9 cellular contexts compared by ENCODE assay signal in genomic region chr3:50154476-50154839, GRCh38. TPM values are rescaled to one million over a fixed set of nuclear protein-coding genes. Genes with fewer than 3 reads are reported as not detected.
DNase-seq lines count a peak whose midpoint lies in the region; ATAC-seq and TF ChIP-seq lines count a peak whose summit lies in the region.
"Had no signal": no experiment of that assay in that cellular context is flagged by ENCODE, and none has a peak within 500 bp of the region (broad histone marks: within the 10 kb centered on the region; RNA-seq: fewer than 3 reads in every experiment).

No MANE protein-coding gene starts in this region.

- peaks cover 27 to 53% (median 49%) of the 10 kb centered on the region in 10 experiments for H3K4me1 ChIP-seq in BLaER1 treated with 17β-estradiol and CSF1 and Interleukin-3, amounts not matched to agents 10 nM and 100 nM
- H3K4me1 ChIP-seq in naive thymus-derived CD4-positive, alpha-beta T cell (ENCODE audit: control insufficient read depth in 2 of 2, insufficient read depth in 2 of 2, low read length in 2 of 2): peaks cover 6 to 9% of the 10 kb centered on the region in 2 donors

- peaks cover 0 to 4% (median 0%) of the 10 kb centered on the region in 11 experiments; a peak in 1 of 22 replicates for H3K36me3 ChIP-seq in BLaER1 treated with 17β-estradiol and CSF1 and Interleukin-3, amounts not matched to agents 10 nM and 100 nM
- no peaks in the 10 kb centered on the region for H3K36me3 ChIP-seq in naive thymus-derived CD4-positive, alpha-beta T cell (ENCODE audit: control insufficient read depth in 2 of 3, insufficient read depth in 3 of 3, low read length in 3 of 3)
- no peaks in the 10 kb centered on the region for H3K36me3 ChIP-seq in MG63

- no peaks in the 10 kb centered on the region for H3K27me3 Mint-ChIP-seq in chondrocyte (ENCODE audit: low read depth)
- peaks cover 16 to 52% (median 28%) of the 10 kb centered on the region in 5 donors for H3K27me3 Mint-ChIP-seq in naive thymus-derived CD4-positive, alpha-beta T cell

- ATAC-seq in GM19328 (IDR thresholded peaks at IDR 0.05; ENCODE audit: unreplicated experiment): peak; percentile 31
- peak; percentile 7 for ATAC-seq in naive thymus-derived CD4-positive, alpha-beta T cell

- no peaks in the 10 kb centered on the region for H3K9me3 ChIP-seq in BLaER1 treated with 17β-estradiol and CSF1 and Interleukin-3, amounts not matched to agents 10 nM and 100 nM (replicated peaks in 1 of 11)
- no peaks in the 10 kb centered on the region for H3K9me3 ChIP-seq in naive thymus-derived CD4-positive, alpha-beta T cell (ENCODE audit: control insufficient read depth in 2 of 3, low read length in 3 of 3)
- no peaks in the 10 kb centered on the region for H3K9me3 ChIP-seq in MG63

- H3K36me3 Mint-ChIP-seq in chondrocyte (ENCODE audit: low read depth): no peaks in the 10 kb centered on the region
- H3K36me3 Mint-ChIP-seq in naive thymus-derived CD4-positive, alpha-beta T cell: peaks cover 0 to 3% (median 0%) of the 10 kb centered on the region in 5 donors

- peak overlapping the region; percentile 45 to 87 (median 76) for H3K4me3 ChIP-seq in BLaER1 treated with 17β-estradiol and CSF1 and Interleukin-3, amounts not matched to agents 10 nM and 100 nM
- peak overlapping the region; percentile 27 for H3K4me3 ChIP-seq in naive thymus-derived CD4-positive, alpha-beta T cell (ENCODE audit: low read length)
- H3K4me3 ChIP-seq in MG63: no peak overlapping the region

- peak overlapping the region; percentile 59 for H3K4me3 Mint-ChIP-seq in chondrocyte (ENCODE audit: unreplicated experiment)
- peak overlapping the region; percentile 74 to 91 (median 87) for H3K4me3 Mint-ChIP-seq in naive thymus-derived CD4-positive, alpha-beta T cell

- H3K27ac ChIP-seq in BLaER1 treated with 17β-estradiol and CSF1 and Interleukin-3, amounts not matched to agents 10 nM and 100 nM: no peak overlapping the region
- no peak overlapping the region for H3K27ac ChIP-seq in naive thymus-derived CD4-positive, alpha-beta T cell (ENCODE audit: low read depth, low read length)

- intact Hi-C loops in naive thymus-derived CD4-positive, alpha-beta T cell (cut with micrococcal nuclease): no loop called here

- peaks cover 0 to 39% (median 18%) of the 10 kb centered on the region in 11 experiments; a peak in 13 of 22 replicates for H4K20me1 ChIP-seq in BLaER1 treated with 17β-estradiol and CSF1 and Interleukin-3, amounts not matched to agents 10 nM and 100 nM

- CTCF ChIA-PET in naive thymus-derived CD4-positive, alpha-beta T cell (lab: Charles Lee): interaction anchor here (0.5 kb wide), 1 partner anchor 25 kb away, joined by 3 read pairs; no protein-coding TSS in a partner anchor

- peak overlapping the region; percentile 90 to 99 (median 94) for H3K4me2 ChIP-seq in BLaER1 treated with 17β-estradiol and CSF1 and Interleukin-3, amounts not matched to agents 10 nM and 100 nM

- peaks cover 7 to 30% (median 15%) of the 10 kb centered on the region in 11 experiments; a peak in 20 of 22 replicates for H3K27me3 ChIP-seq in BLaER1 treated with 17β-estradiol and CSF1 and Interleukin-3, amounts not matched to agents 10 nM and 100 nM
- H3K27me3 ChIP-seq in naive thymus-derived CD4-positive, alpha-beta T cell (ENCODE audit: control insufficient read depth in 2 of 2, insufficient read depth in 2 of 2, low read length in 2 of 2): peaks cover 10 to 13% of the 10 kb centered on the region in 2 donors
- H3K27me3 ChIP-seq in MG63: no peaks in the 10 kb centered on the region

- H3K27ac Mint-ChIP-seq in chondrocyte (ENCODE audit: unreplicated experiment): no peak overlapping the region
- peak overlapping the region in 3 of 9 donors; percentile 26 to 81 (median 58) for H3K27ac Mint-ChIP-seq in naive thymus-derived CD4-positive, alpha-beta T cell

- TF ChIP-seq CTCF in chondrocyte (IDR thresholded peaks at IDR 0.05): peak; percentile 62

- no peaks in the 10 kb centered on the region for H3K9me3 Mint-ChIP-seq in chondrocyte (ENCODE audit: low read depth)
- H3K9me3 Mint-ChIP-seq in naive thymus-derived CD4-positive, alpha-beta T cell: no peaks in the 10 kb centered on the region

- peak overlapping the region in 1 of 11 experiments; percentile 49; a peak in 2 of 22 replicates for H3K9ac ChIP-seq in BLaER1 treated with 17β-estradiol and CSF1 and Interleukin-3, amounts not matched to agents 10 nM and 100 nM

- POLR2A ChIA-PET in naive thymus-derived CD4-positive, alpha-beta T cell (lab: Charles Lee): no interaction called here

- DNase-seq in HuH-7.5 (ENCODE audit: low spot score) (peak; percentile 79), chondrocyte (ENCODE audit: low spot score) (no peak), medulla oblongata (ENCODE audit: extremely low spot score) (no peak), MV-4-11 (lab: John Stamatoyannopoulos, UW) (no peak), MG63 (no peak)
- no peak for DNase-seq in naive thymus-derived CD4-positive, alpha-beta T cell

- peaks cover 44% of the 10 kb centered on the region for H3K4me1 Mint-ChIP-seq in chondrocyte (ENCODE audit: low read depth)
- peaks cover 11 to 20% (median 14%) of the 10 kb centered on the region in 7 donors for H3K4me1 Mint-ChIP-seq in naive thymus-derived CD4-positive, alpha-beta T cell

RNA-seq across cellular contexts. Expression of gene SEMA3F, which starts 0.7 kb away (rescaled TPM):
- total RNA-seq in chondrocyte: 18.7 to 37.5 TPM (median 36.7 TPM) in 3 replicates
- total RNA-seq in naive thymus-derived CD4-positive, alpha-beta T cell: 1 to 10 TPM in 1 of 5 experiments, under 1 TPM in 2, not detected in 2; 0.34 to 1.1 (median 0.69) TPM
- not detected for polyA plus RNA-seq in naive thymus-derived CD4-positive, alpha-beta T cell
- 11.7 and 22.9 TPM in 2 replicates for total RNA-seq in MG63 (2014; rRNA removed; shearing (Covaris generic); ENCODE audit: low replicate concordance)

RNA-seq across cellular contexts. Expression of gene GNAT1, which starts 37.0 kb away (rescaled TPM):
- total RNA-seq in chondrocyte: not detected in 3 replicates
- total RNA-seq in naive thymus-derived CD4-positive, alpha-beta T cell: 1 to 10 TPM in 1 of 5 experiments, under 1 TPM in 1, not detected in 3; 0.24 to 1.2 TPM
- not detected for polyA plus RNA-seq in naive thymus-derived CD4-positive, alpha-beta T cell
- total RNA-seq in MG63 (2014; rRNA removed; shearing (Covaris generic); ENCODE audit: low replicate concordance): not detected in 2 replicates
- total RNA-seq: LHCN-M2 had no signal

RNA-seq across cellular contexts. Expression of gene SLC38A3, which starts 50.6 kb away (rescaled TPM):
- 1.00 to 1.9 TPM (median 1.2 TPM) in 3 replicates for total RNA-seq in chondrocyte
- 1 to 10 TPM in 1 of 5 experiments, not detected in 4; 1.8 TPM for total RNA-seq in naive thymus-derived CD4-positive, alpha-beta T cell
- not detected for polyA plus RNA-seq in naive thymus-derived CD4-positive, alpha-beta T cell
- total RNA-seq in MG63 (2014; rRNA removed; shearing (Covaris generic); ENCODE audit: low replicate concordance): not detected in 2 replicates
